Comparison of ENCODE assay signal across 11 cellular contexts in genomic region chr22:29041408-29041807, GRCh38. TPM values are rescaled to one million over a fixed set of nuclear protein-coding genes. Genes with fewer than 3 reads are reported as not detected.
DNase-seq lines count a peak whose midpoint lies in the region; ATAC-seq, FAIRE-seq and TF ChIP-seq lines count a peak whose summit lies in the region.
"Had no signal": no experiment of that assay in that cellular context is flagged by ENCODE, and none has a peak within 500 bp of the region (broad histone marks: within the 10 kb centered on the region; RNA-seq: fewer than 3 reads in every experiment).

No MANE protein-coding gene starts in this region.

- no peak overlapping the region for H3K4me2 ChIP-seq in skeletal muscle satellite cell (ENCODE audit: low read length)

- H3K27me3 ChIP-seq in skeletal muscle satellite cell (ENCODE audit: control insufficient read depth, insufficient read depth, low read length) (no peaks in the 10 kb centered on the region), small intestine (ENCODE audit: control insufficient read depth in 2 of 2, insufficient read depth in 2 of 2, low read length in 2 of 2) (no peaks in the 10 kb centered on the region)

- 43 to 55% (median 45%) methylated on average over 2 of the region's 2 CpGs for WGBS in small intestine, 3 donors

- H3K9ac ChIP-seq in skeletal muscle satellite cell (ENCODE audit: low read depth, low read length): peak overlapping the region; percentile 16

- no peak for ATAC-seq in HG02970 (IDR thresholded peaks at IDR 0.05; ENCODE audit: low FRiP score, unreplicated experiment)

- H3K36me3 ChIP-seq in skeletal muscle satellite cell (ENCODE audit: insufficient read depth, low read length) (no peaks in the 10 kb centered on the region), small intestine (ENCODE audit: control insufficient read depth in 2 of 2, insufficient read depth in 2 of 2, low read length in 2 of 2) (peaks cover 0 to 5% of the 10 kb centered on the region in 2 donors)

- H3K9me3 ChIP-seq in skeletal muscle satellite cell (replicated peaks; ENCODE audit: low read length) (no peaks in the 10 kb centered on the region), small intestine (ENCODE audit: control insufficient read depth, low read depth) (no peaks in the 10 kb centered on the region)

- H3K4me3 ChIP-seq in skeletal muscle satellite cell (ENCODE audit: low read length): no peak overlapping the region
- H3K4me3 ChIP-seq in small intestine (ENCODE audit: low read depth in 1 of 2, low read length in 2 of 2): no peak overlapping the region

- FAIRE-seq in small intestine (lab: Jason Lieb, UNC): no peak

- H3K4me1 ChIP-seq in skeletal muscle satellite cell (ENCODE audit: control insufficient read depth, insufficient read depth, low read length) (peaks cover 33% of the 10 kb centered on the region), small intestine (ENCODE audit: control insufficient read depth in 2 of 2, insufficient read depth in 1 of 2, low read depth in 1 of 2, low read length in 1 of 2) (peaks cover 0 to 4% of the 10 kb centered on the region in 2 donors)

- H3K27ac ChIP-seq in small intestine (ENCODE audit: low read depth in 1 of 2, low read length in 1 of 2): peak overlapping the region in 1 of 2 donors; percentile 48
- H3K27ac ChIP-seq: HL-60 had no signal

- TF ChIP-seq POLR2A in erythroblast (IDR thresholded peaks at IDR 0.05; ENCODE audit: low read length): no peak

- DNase-seq in H4 (ENCODE audit: low spot score) (peak; percentile 23), amygdala (lab: John Stamatoyannopoulos, UW) (peak in 30 of 56 donors; percentile 5 to 67 (median 26)), hippocampal formation (lab: John Stamatoyannopoulos, UW) (peak; percentile 12 to 34), small intestine (no peak), erythroblast (lab: John Stamatoyannopoulos, UW) (no peak)
- DNase-seq in activated CD4-positive, alpha-beta T cell treated with anti-CD3 and anti-CD28 coated beads, Interleukin-2, amount 50 U/mL, for 1 hour: no peak
- DNase-seq: activated naive CD8-positive, alpha-beta T cell treated with anti-CD3 and anti-CD28 coated beads, Interleukin-2, amount 10 ng/mL, durations not matched to agents 7 days and 5 days had no signal

RNA-seq across cellular contexts. Expression of gene C22orf31, which starts 20.2 kb away (rescaled TPM):
- not detected in 2 replicates for total RNA-seq in H4 (2014; rRNA removed; shearing (Covaris generic))
- total RNA-seq in skeletal muscle satellite cell (2012; rRNA removed): not detected in 2 replicates
- not detected for polyA plus RNA-seq in small intestine
- total RNA-seq: activated naive CD8-positive, alpha-beta T cell treated with anti-CD3 and anti-CD28 coated beads, Interleukin-2, amount 10 ng/mL, durations not matched to agents 7 days and 5 days; subcutaneous adipose tissue had no signal

RNA-seq across cellular contexts. Expression of gene KREMEN1, which starts 31.4 kb away (rescaled TPM):
- 2.6 and 3.9 TPM in 2 replicates for total RNA-seq in H4 (2014; rRNA removed; shearing (Covaris generic))
- total RNA-seq in skeletal muscle satellite cell (2012; rRNA removed): 2.5 and 3.7 TPM in 2 replicates
- 10 to 100 TPM in 1 of 3 donors, 1 to 10 TPM in 2; 1.1 to 11.5 (median 2.4) TPM for polyA plus RNA-seq in small intestine

Comparison
In these comparisons a context has a peak if more than half of its experiments do, and no peak if none do; other contexts are left out.
1. DNase-seq: peak in H4 (single experiment), amygdala (30 of 56) and hippocampal formation (2 of 2); none in small intestine (single experiment), activated CD4-positive, alpha-beta T cell treated with anti-CD3 and anti-CD28 coated beads, Interleukin-2, amount 50 U/mL, for 1 hour (single experiment) and erythroblast (0 of 2).